8 cellular contexts compared by ENCODE assay signal in the genomic region with DNA sequence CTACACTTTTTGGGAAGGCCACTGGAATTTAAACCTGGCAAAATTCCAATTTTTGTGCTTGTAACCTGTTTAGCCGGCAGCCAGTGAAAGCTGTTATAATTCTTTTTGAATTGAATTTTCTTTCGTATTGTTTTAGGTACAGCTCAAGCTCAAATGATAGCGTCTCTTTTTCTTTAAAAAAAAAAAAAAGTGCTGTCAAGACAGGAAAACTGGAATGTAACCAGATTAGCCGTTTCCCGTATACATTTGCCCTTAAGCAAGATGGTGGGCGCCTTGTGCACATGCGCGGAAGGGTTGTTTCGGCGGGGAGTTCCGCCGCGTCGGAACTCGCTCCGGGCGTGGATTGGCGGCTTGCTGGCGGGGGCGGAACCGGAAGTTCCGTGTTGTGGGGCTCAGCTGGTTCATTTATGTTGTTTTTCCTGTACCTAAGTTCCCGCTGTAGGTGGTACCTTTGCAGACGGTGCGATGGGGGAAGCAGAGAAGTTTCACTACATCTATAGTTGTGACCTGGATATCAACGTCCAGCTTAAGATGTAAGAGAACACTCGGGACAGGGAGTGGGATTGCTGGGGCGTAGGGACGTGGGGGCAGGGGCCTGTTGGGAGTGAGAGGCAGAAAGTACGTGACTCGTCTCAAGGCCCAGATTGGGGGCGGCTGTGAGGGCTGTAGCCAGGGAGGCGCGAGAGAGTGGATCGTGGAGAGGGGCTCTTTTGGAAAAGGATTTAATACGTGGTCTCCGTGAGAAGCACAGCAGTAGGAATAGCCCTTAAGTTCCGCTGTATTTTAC. TPM values are rescaled to one million over a fixed set of nuclear protein-coding genes. Genes with fewer than 3 reads are reported as not detected.
DNase-seq lines count a peak whose midpoint lies in the region; ATAC-seq and TF ChIP-seq lines count a peak whose summit lies in the region.

Gene PIK3C3, plus strand, starts transcription at position 408 of the 787 bp plus-strand sequence. Its CDS starts 58 bp downstream, at position 466.

- TF ChIP-seq POLR2A in tibial nerve (IDR thresholded peaks at IDR 0.05) = no peak

- peak within 1 kb of the TSS; percentile 83 for H3K4me2 ChIP-seq in parathyroid adenoma (ENCODE audit: low read length)

- peaks cover 22% of the 10 kb centered on the region for H3K36me3 ChIP-seq in adipocyte (ENCODE audit: control insufficient read depth, insufficient read depth, low read length, severe bottlenecking)
- peaks cover 13% of the 10 kb centered on the region for H3K36me3 ChIP-seq in cardiac muscle cell
- no peaks in the 10 kb centered on the region for H3K36me3 ChIP-seq in parathyroid adenoma (ENCODE audit: control insufficient read depth, insufficient read depth, low read length)
- H3K36me3 ChIP-seq in tibial nerve = peaks cover 0 to 24% (median 0%) of the 10 kb centered on the region in 3 donors

- H3K27me3 ChIP-seq in adipocyte (replicated peaks; ENCODE audit: control insufficient read depth, insufficient read depth, low read length) (no peaks in the 10 kb centered on the region), cardiac muscle cell (no peaks in the 10 kb centered on the region), parathyroid adenoma (ENCODE audit: control insufficient read depth, insufficient read depth, low read length) (no peaks in the 10 kb centered on the region), tibial nerve (no peaks in the 10 kb centered on the region)

- H3K4me1 ChIP-seq in adipocyte (ENCODE audit: control insufficient read depth, insufficient read depth, low read length) (peaks cover 22% of the 10 kb centered on the region), cardiac muscle cell (ENCODE audit: low read depth) (peaks cover 18% of the 10 kb centered on the region), parathyroid adenoma (peaks cover 3% of the 10 kb centered on the region), tibial nerve (peaks cover 0 to 33% (median 15%) of the 10 kb centered on the region in 4 donors)

- peak within 1 kb of the TSS; percentile 75 for H2AFZ ChIP-seq in parathyroid adenoma

- H3K9me3 ChIP-seq in adipocyte (ENCODE audit: control insufficient read depth, low read length) (no peaks in the 10 kb centered on the region), cardiac muscle cell (ENCODE audit: low read depth) (no peaks in the 10 kb centered on the region), parathyroid adenoma (ENCODE audit: control insufficient read depth, low read length) (no peaks in the 10 kb centered on the region), tibial nerve (no peaks in the 10 kb centered on the region)

- H3K79me2 ChIP-seq in parathyroid adenoma = peaks cover 24% of the 10 kb centered on the region

- DNase-seq in NCI-H1436 (lab: John Stamatoyannopoulos, UW) (peak; percentile 94), T follicular helper cell (ENCODE audit: low read depth) (peak; percentile 97), adipocyte (ENCODE audit: low read depth) (peak; percentile 99), cardiac muscle cell (ENCODE audit: low read depth in 1 of 2, low spot score in 1 of 2) (peak; percentile 97 to 99), tibial nerve (ENCODE audit: low spot score in 2 of 2) (peak; percentile 89 to 93)

- peak; percentile 70 to 92 for TF ChIP-seq EP300 in tibial nerve (IDR thresholded peaks at IDR 0.05)

- 0 to 1% methylated on average over 38 of the region's 38 CpGs for whole genome bisulfite sequencing in tibial nerve, 2 donors

- H3K9ac ChIP-seq in adipocyte (ENCODE audit: low read length) = peak within 1 kb of the TSS; percentile 94
- peak within 1 kb of the TSS; percentile 38 for H3K9ac ChIP-seq in parathyroid adenoma

- H3K27ac ChIP-seq in cardiac muscle cell (peak within 1 kb of the TSS; percentile 85), parathyroid adenoma (peak within 1 kb of the TSS; percentile 40), tibial nerve (peak within 1 kb of the TSS in 3 of 4 donors; percentile 80 to 89 (median 88))

- peak; percentile 98 for ATAC-seq in HG02798 (IDR thresholded peaks at IDR 0.05; ENCODE audit: poor library complexity, unreplicated experiment)

- TF ChIP-seq CTCF in GM12875 (IDR thresholded peaks at IDR 0.05; ENCODE audit: borderline replicate concordance, insufficient read depth, low read depth, low read length) (no peak), cardiac muscle cell (IDR thresholded peaks at IDR 0.05; ENCODE audit: low read depth, low read length) (no peak), parathyroid adenoma (IDR thresholded peaks at IDR 0.05) (no peak), tibial nerve (IDR thresholded peaks at IDR 0.05) (no peak)

- H3K4me3 ChIP-seq in GM12875 (ENCODE audit: low read depth, low read length) (peak within 1 kb of the TSS; percentile 60), adipocyte (ENCODE audit: low read length) (peak within 1 kb of the TSS; percentile 96), cardiac muscle cell (peak within 1 kb of the TSS; percentile 87), parathyroid adenoma (ENCODE audit: low read depth, low read length) (peak within 1 kb of the TSS; percentile 97), tibial nerve (peak within 1 kb of the TSS; percentile 81 to 96 (median 86))

RNA-seq across cellular contexts. Expression of gene PIK3C3, which starts in this region (rescaled TPM):
- total RNA-seq in cardiac muscle cell = 36.8 and 41.0 TPM in 2 replicates
- 29.6 and 37.5 TPM in 2 replicates for polyA plus RNA-seq in cardiac muscle cell
- 10 to 100 TPM; 46.7 to 87.7 (median 52.5) TPM for total RNA-seq in tibial nerve

Comparison
In these comparisons a context has a peak if more than half of its experiments do, and no peak if none do; other contexts are left out.
1. Peak in every context shown above with its lines: DNase-seq, ATAC-seq, H3K4me3 ChIP-seq and H3K27ac ChIP-seq.